In the genomic region with DNA sequence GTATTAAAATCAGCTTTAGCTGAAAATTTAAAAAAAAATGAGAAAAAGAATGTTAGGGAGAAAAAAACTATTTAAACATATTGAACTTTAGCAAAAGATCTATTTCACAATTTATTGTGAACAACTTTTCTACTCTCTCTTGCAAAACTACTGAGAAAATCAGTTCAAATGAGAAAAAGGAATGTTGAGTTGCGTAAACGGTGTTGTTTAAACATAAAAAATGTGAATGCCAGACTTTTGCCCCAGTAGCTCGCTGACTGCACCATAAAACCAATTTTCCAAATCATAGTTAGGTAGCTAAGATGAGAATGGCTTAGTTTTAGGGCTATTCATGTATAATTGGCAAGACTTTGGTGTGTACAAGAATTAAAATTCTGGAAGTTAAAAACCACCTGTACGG, we compare ENCODE assay signal across 25 cellular contexts. TPM values are rescaled to one million over a fixed set of nuclear protein-coding genes. Genes with fewer than 3 reads are reported as not detected.
DNase-seq lines count a peak whose midpoint lies in the region; ATAC-seq and TF ChIP-seq lines count a peak whose summit lies in the region.
"Had no signal": no experiment of that assay in that cellular context is flagged by ENCODE, and none has a peak within 500 bp of the region (broad histone marks: within the 10 kb centered on the region; RNA-seq: fewer than 3 reads in every experiment).

No MANE protein-coding gene starts in this region.

- in situ Hi-C loops in GM13976 (cut with MboI; ENCODE audit: low sequenced_read_pairs, unreplicated experiment): no loop called here

- peaks cover 37% of the 10 kb centered on the region for H3F3A ChIP-seq in PC-9 (ENCODE audit: insufficient read depth, low read depth)

- H2AFZ ChIP-seq in PC-9: no peak overlapping the region

- DNase-seq in Caco-2: peak in 1 of 2 experiments; percentile 45
- DNase-seq in PC-9: peak in 1 of 2 experiments; percentile 86
- DNase-seq in fibroblast of the aortic adventitia (ENCODE audit: low read depth): peak; percentile 61
- DNase-seq in omental fat pad (ENCODE audit: low spot score): no peak
- no peak for DNase-seq in GM03348 (ENCODE audit: low spot score)
- DNase-seq in NCI-H2029 (lab: John Stamatoyannopoulos, UW): no peak
- DNase-seq in GM13976 (ENCODE audit: low spot score): no peak
- no peak for DNase-seq in SHP77 (lab: John Stamatoyannopoulos, UW)
- DNase-seq: ACHN; activated CD4-positive, alpha-beta T cell treated with anti-CD3 and anti-CD28 coated beads for 4 hours; activated CD8-positive, alpha-beta memory T cell treated with anti-CD3 and anti-CD28 coated beads, Interleukin-2, amount 10 ng/mL, durations not matched to agents 7 days and 5 days; erythroblast; KG1; midbrain; NCI-H1048; NCI-H187 treated with DMSO at 0.1 percent for 48 hours; NCI-H226; nephron progenitor cell; sigmoid colon; SJCRH30; substantia nigra; T-helper 17 cell; uterus had no signal

- POLR2A ChIA-PET in Caco-2 (lab: Charles Lee): interaction anchor here (1.3 to 2.4 kb wide), 3 partner anchors 9 to 21 kb away, joined by 3 to 8 read pairs (median 4); a partner anchor contains a TSS
- POLR2A ChIA-PET in PC-9 (lab: Charles Lee; ENCODE audit: unreplicated experiment): interaction anchor here (0.7 to 1.2 kb wide), 2 partner anchors 9 to 57 kb away, joined by 5 to 6 read pairs; no protein-coding TSS in a partner anchor

- no peaks in the 10 kb centered on the region for H3K36me3 ChIP-seq in Caco-2 (ENCODE audit: control insufficient read depth, insufficient read depth, low read length)
- peaks cover 4% of the 10 kb centered on the region; the same call in 1 of the 2 replicates for H3K36me3 ChIP-seq in PC-9 (ENCODE audit: low read depth)
- H3K36me3 ChIP-seq: sigmoid colon, SJCRH30, uterus had no signal

- H3K9me3 ChIP-seq in Caco-2: no peaks in the 10 kb centered on the region
- no peaks in the 10 kb centered on the region; the same call in 1 of the 2 replicates for H3K9me3 ChIP-seq in PC-9 (ENCODE audit: insufficient read depth, low read depth)
- H3K9me3 ChIP-seq: sigmoid colon, SJCRH30, uterus had no signal

- H3K4me1 ChIP-seq in Caco-2 (peaks cover 24% of the 10 kb centered on the region), PC-9 (replicated peaks; ENCODE audit: insufficient read depth) (peaks cover 64% of the 10 kb centered on the region)

- no peaks in the 10 kb centered on the region for H3K27me3 ChIP-seq in Caco-2 (replicated peaks; ENCODE audit: control insufficient read depth, insufficient read depth, low read length)
- H3K27me3 ChIP-seq in PC-9 (ENCODE audit: insufficient read depth, low read depth): no peaks in the 10 kb centered on the region
- H3K27me3 ChIP-seq: sigmoid colon, SJCRH30, uterus had no signal

- H3K4me2 ChIP-seq in PC-9: peak overlapping the region; percentile 78

- intact Hi-C loops in Caco-2 (cut with micrococcal nuclease; ENCODE audit: unreplicated experiment) (loop anchor here (2.0 kb wide), 1 partner anchor 21 kb away; no protein-coding TSS in a partner anchor), PC-9 (cut with micrococcal nuclease; ENCODE audit: unreplicated experiment) (no loop called here)

- peak; percentile 49 for ATAC-seq in omental fat pad (ENCODE audit: low FRiP score)
- ATAC-seq: activated CD8-positive, alpha-beta memory T cell treated with anti-CD3 and anti-CD28 coated beads, Interleukin-2, amount 10 ng/mL, durations not matched to agents 7 days and 5 days; T-helper 17 cell had no signal

- H3K79me2 ChIP-seq in PC-9 (ENCODE audit: low read depth): no peaks in the 10 kb centered on the region

- no TSS peak for BruUV-seq in Caco-2 (replicated peaks; lab: Mats Ljungman, UMichigan)
- BruUV-seq in PC-9 (replicated peaks; lab: Mats Ljungman, UMichigan): no TSS peak

- CTCF ChIA-PET in Caco-2 (lab: Charles Lee) (interaction anchor here (0.7 to 1.0 kb wide), 2 partner anchors 20 to 30 kb away, joined by 3 read pairs; no protein-coding TSS in a partner anchor), PC-9 (lab: Charles Lee) (no interaction called here)

- H3K27me3 Mint-ChIP-seq in Caco-2 (ENCODE audit: insufficient read depth, unreplicated experiment): no peaks in the 10 kb centered on the region

- H3K36me3 Mint-ChIP-seq in Caco-2 (ENCODE audit: insufficient read depth, unreplicated experiment): no peaks in the 10 kb centered on the region
- H3K36me3 Mint-ChIP-seq: activated CD8-positive, alpha-beta memory T cell treated with anti-CD3 and anti-CD28 coated beads, Interleukin-2, amount 10 ng/mL, durations not matched to agents 7 days and 5 days; activated naive CD4-positive, alpha-beta T cell treated with anti-CD3 and anti-CD28 coated beads, Interleukin-2, amount 50 U/mL, for 24 hours had no signal

- peak overlapping the region; percentile 24 for H3K27ac Mint-ChIP-seq in Caco-2 (ENCODE audit: unreplicated experiment)
- H3K27ac Mint-ChIP-seq: activated CD8-positive, alpha-beta memory T cell treated with anti-CD3 and anti-CD28 coated beads, Interleukin-2, amount 10 ng/mL, durations not matched to agents 7 days and 5 days; activated naive CD4-positive, alpha-beta T cell treated with anti-CD3 and anti-CD28 coated beads, Interleukin-2, amount 50 U/mL, for 24 hours; nephron progenitor cell; T-helper 17 cell had no signal

- H4K20me1 ChIP-seq in PC-9 (ENCODE audit: insufficient read depth): no peaks in the 10 kb centered on the region

- H3K4me1 Mint-ChIP-seq in Caco-2 (ENCODE audit: low read depth, unreplicated experiment): peaks cover 20% of the 10 kb centered on the region
- H3K4me1 Mint-ChIP-seq: activated naive CD4-positive, alpha-beta T cell treated with anti-CD3 and anti-CD28 coated beads, Interleukin-2, amount 50 U/mL, for 24 hours had no signal

- no peak overlapping the region for H3K4me3 Mint-ChIP-seq in Caco-2 (ENCODE audit: unreplicated experiment)
- H3K4me3 Mint-ChIP-seq: activated CD8-positive, alpha-beta memory T cell treated with anti-CD3 and anti-CD28 coated beads, Interleukin-2, amount 10 ng/mL, durations not matched to agents 7 days and 5 days; activated naive CD4-positive, alpha-beta T cell treated with anti-CD3 and anti-CD28 coated beads, Interleukin-2, amount 50 U/mL, for 24 hours; nephron progenitor cell; T-helper 17 cell had no signal

- no peak overlapping the region for H3K4me3 ChIP-seq in Caco-2 (ENCODE audit: low read depth, low read length)
- peak overlapping the region; percentile 31; the same call in 1 of the 2 replicates for H3K4me3 ChIP-seq in PC-9
- H3K4me3 ChIP-seq in fibroblast of the aortic adventitia (ENCODE audit: low read depth, low read length): no peak overlapping the region
- H3K4me3 ChIP-seq: sigmoid colon, SJCRH30, uterus had no signal

- H3K27ac ChIP-seq in PC-9: peak overlapping the region; percentile 80
- H3K27ac ChIP-seq: C4-2B, sigmoid colon, SJCRH30, uterus had no signal

- no peaks in the 10 kb centered on the region for H3K9me2 ChIP-seq in PC-9 (ENCODE audit: insufficient read depth)

- no peaks in the 10 kb centered on the region for H3K9me3 Mint-ChIP-seq in Caco-2 (ENCODE audit: unreplicated experiment)

- TF ChIP-seq CTCF in Caco-2 (IDR thresholded peaks at IDR 0.05; ENCODE audit: insufficient read depth in 1 of 2, low read depth in 1 of 2, low read length in 1 of 2, severe bottlenecking in 1 of 2, unreplicated experiment in 1 of 2): no peak
- TF ChIP-seq CTCF in PC-9 (conservative IDR thresholded peaks at IDR 0.05): no peak
- no peak for TF ChIP-seq CTCF in fibroblast of the aortic adventitia (IDR thresholded peaks at IDR 0.05; ENCODE audit: insufficient read depth, low read length)
- no peak for TF ChIP-seq CTCF in omental fat pad (IDR thresholded peaks at IDR 0.05)
- no peak for TF ChIP-seq CTCF in GM13976 (IDR thresholded peaks at IDR 0.05; ENCODE audit: borderline replicate concordance, control extremely low read depth, extremely low read depth, insufficient read depth, missing control alignments)

RNA-seq across cellular contexts. Expression of a gene that starts 13.4 kb away (rescaled TPM):
- total RNA-seq in Caco-2 (2022) (188 TPM in 2 replicates), PC-9 (2021) (164 and 176 TPM in 2 replicates), fibroblast of the aortic adventitia (ENCODE audit: low replicate concordance) (132 and 171 TPM in 2 replicates), omental fat pad (100 to 1,000 TPM in 2 of 4 donors, 10 to 100 TPM in 2; 70.3 to 123 (median 101) TPM)
